Comparison of ENCODE assay signal across 20 cellular contexts in the genomic region with DNA sequence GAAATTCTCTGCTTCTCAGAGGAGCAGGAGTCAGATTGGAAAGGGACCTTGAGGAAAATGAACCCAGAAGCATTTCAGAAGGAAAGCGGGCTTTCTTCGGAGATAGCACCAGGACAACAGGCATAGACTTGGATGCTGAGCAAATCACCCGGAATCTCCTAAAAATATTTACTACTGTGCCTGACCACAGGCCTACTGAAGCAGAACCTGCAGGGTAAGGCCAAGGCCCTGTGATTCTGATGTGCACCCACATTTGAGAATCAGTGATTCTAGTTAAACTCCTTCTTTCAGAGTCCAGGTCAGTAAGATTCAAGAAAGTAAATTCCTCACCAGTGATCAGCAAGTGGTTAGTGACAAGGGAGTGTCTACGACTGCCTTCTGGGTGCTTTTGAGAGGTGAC.
"Had no signal": no experiment of that assay in that cellular context is flagged by ENCODE, and none has a peak within 500 bp of the region (broad histone marks: within the 10 kb centered on the region; RNA-seq: fewer than 3 reads in every experiment).

No MANE protein-coding gene starts in this region.

- H3K36me3 ChIP-seq: brain microvascular endothelial cell, neural progenitor cell, upper lobe of left lung had no signal

- H3K36me3 Mint-ChIP-seq: immature natural killer cell, neural progenitor cell had no signal

- H3K27ac Mint-ChIP-seq: activated CD8-positive, alpha-beta T cell treated with anti-CD3 and anti-CD28 coated beads, Interleukin-2, amount 10 ng/mL, durations not matched to agents 7 days and 5 days; activated naive CD4-positive, alpha-beta T cell treated with anti-CD3 and anti-CD28 coated beads for 36 hours; activated T-helper 1 cell treated with anti-CD3 and anti-CD28 coated beads, Interleukin-12 subunit alpha, Interleukin-12 subunit beta, Interleukin-2, Interleukin-4 antibody, amounts not matched to agents 30 ng/mL and 10 ng/mL and 1 ng/mL, durations not matched to agents 14 hours and 24 hours and 36 hours; endodermal cell; neural progenitor cell; T-helper 1 cell treated with Interleukin-12 subunit alpha and Interleukin-12 subunit beta and Interleukin-4 antibody, amounts not matched to agents 30 μg/mL and 1 μg/mL, for 36 hours had no signal

- H3K4me1 ChIP-seq: neural progenitor cell, parathyroid adenoma, upper lobe of left lung had no signal

- H2AFZ ChIP-seq: neural progenitor cell, parathyroid adenoma had no signal

- H3K4me3 Mint-ChIP-seq: activated CD8-positive, alpha-beta T cell treated with anti-CD3 and anti-CD28 coated beads, Interleukin-2, amount 10 ng/mL, durations not matched to agents 7 days and 5 days; activated naive CD4-positive, alpha-beta T cell treated with anti-CD3 and anti-CD28 coated beads for 36 hours; activated T-helper 1 cell treated with anti-CD3 and anti-CD28 coated beads, Interleukin-12 subunit alpha, Interleukin-12 subunit beta, Interleukin-2, Interleukin-4 antibody, amounts not matched to agents 30 ng/mL and 10 ng/mL and 1 ng/mL, durations not matched to agents 14 hours and 24 hours and 36 hours; endodermal cell; neural progenitor cell; T-helper 1 cell treated with Interleukin-12 subunit alpha and Interleukin-12 subunit beta and Interleukin-4 antibody, amounts not matched to agents 30 μg/mL and 1 μg/mL, for 36 hours had no signal

- H3K4me3 ChIP-seq: lung, neural progenitor cell, skin epidermis, upper lobe of left lung had no signal

- H3K4me2 ChIP-seq: neural progenitor cell, SK-N-SH had no signal

- H3K9me3 Mint-ChIP-seq: activated naive CD4-positive, alpha-beta T cell treated with anti-CD3 and anti-CD28 coated beads for 36 hours; activated T-helper 1 cell treated with anti-CD3 and anti-CD28 coated beads, Interleukin-12 subunit alpha, Interleukin-12 subunit beta, Interleukin-2, Interleukin-4 antibody, amounts not matched to agents 30 ng/mL and 10 ng/mL and 1 ng/mL, durations not matched to agents 14 hours and 24 hours and 36 hours; immature natural killer cell; neural progenitor cell; T-helper 1 cell treated with Interleukin-12 subunit alpha and Interleukin-12 subunit beta and Interleukin-4 antibody, amounts not matched to agents 30 μg/mL and 1 μg/mL, for 36 hours had no signal

- ATAC-seq: activated CD8-positive, alpha-beta T cell treated with anti-CD3 and anti-CD28 coated beads, Interleukin-2, amount 10 ng/mL, durations not matched to agents 7 days and 5 days; left colon had no signal

- DNase-seq: activated CD4-positive, alpha-beta T cell treated with anti-CD3 and anti-CD28 coated beads for 4 hours; activated CD8-positive, alpha-beta T cell treated with anti-CD3 and anti-CD28 coated beads, Interleukin-2, amount 10 ng/mL, durations not matched to agents 7 days and 5 days; activated naive CD4-positive, alpha-beta T cell treated with anti-CD3 and anti-CD28 coated beads for 36 hours; amniotic stem cell; brain microvascular endothelial cell; endodermal cell; erythroblast; glutamatergic neuron; immature natural killer cell; left colon; retina; SK-N-SH; stimulated activated naive CD4-positive, alpha-beta T cell had no signal

- H3K79me2 ChIP-seq: parathyroid adenoma had no signal

- H3K27ac ChIP-seq: brain microvascular endothelial cell, neural progenitor cell, parathyroid adenoma, upper lobe of left lung had no signal

- H3K9me2 ChIP-seq: SK-N-SH had no signal

- H3K27me3 ChIP-seq: brain microvascular endothelial cell, neural progenitor cell, upper lobe of left lung had no signal

- H3K9ac ChIP-seq: neural progenitor cell, parathyroid adenoma, SK-N-SH had no signal

- H3K9me3 ChIP-seq: SK-N-SH, upper lobe of left lung had no signal
